11 cellular contexts compared by ENCODE assay signal in the genomic region with DNA sequence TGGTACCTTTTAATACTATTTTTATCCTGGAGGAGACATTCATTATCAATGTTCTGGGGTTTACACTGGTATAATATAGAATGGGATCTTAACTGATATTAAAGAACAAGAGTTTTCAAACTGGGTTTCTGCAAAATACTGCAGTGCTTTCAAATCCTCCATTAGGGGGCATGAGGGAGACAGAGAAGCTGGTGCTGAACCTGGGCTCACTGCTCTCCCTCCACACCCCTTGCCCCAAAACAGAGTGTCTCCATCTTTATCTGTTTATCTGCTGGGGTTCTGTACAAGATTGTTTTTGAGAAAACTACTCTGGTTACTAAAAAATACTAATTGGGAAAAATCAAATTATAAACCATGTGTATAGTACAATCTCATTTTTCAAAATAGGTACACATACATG. TPM values are rescaled to one million over a fixed set of nuclear protein-coding genes. Genes with fewer than 3 reads are reported as not detected.
DNase-seq lines count a peak whose midpoint lies in the region; TF ChIP-seq lines count a peak whose summit lies in the region.
"Had no signal": no experiment of that assay in that cellular context is flagged by ENCODE, and none has a peak within 500 bp of the region (broad histone marks: within the 10 kb centered on the region; RNA-seq: fewer than 3 reads in every experiment).

No MANE protein-coding gene starts in this region.

- no peak for TF ChIP-seq EP300 in sigmoid colon (IDR thresholded peaks at IDR 0.05)

- no peaks in the 10 kb centered on the region for H3K36me3 ChIP-seq in Loucy (ENCODE audit: insufficient read depth, low read length)
- no peaks in the 10 kb centered on the region for H3K36me3 ChIP-seq in parathyroid adenoma (ENCODE audit: control insufficient read depth, insufficient read depth, low read length)
- H3K36me3 ChIP-seq in sigmoid colon: no peaks in the 10 kb centered on the region
- H3K36me3 ChIP-seq: MG63, prostate gland, SJCRH30 had no signal

- H4K20me1 ChIP-seq in Loucy (ENCODE audit: insufficient read depth, low read length, poor library complexity, severe bottlenecking): no peaks in the 10 kb centered on the region

- H3K27me3 ChIP-seq in Loucy (ENCODE audit: insufficient read depth, low read length, poor library complexity, severe bottlenecking) (no peaks in the 10 kb centered on the region), parathyroid adenoma (ENCODE audit: control insufficient read depth, insufficient read depth, low read length) (no peaks in the 10 kb centered on the region), sigmoid colon (no peaks in the 10 kb centered on the region)
- H3K27me3 ChIP-seq: MG63, SJCRH30 had no signal

- no peak overlapping the region for H3K9ac ChIP-seq in Loucy (ENCODE audit: low read depth, low read length, poor library complexity, severe bottlenecking)
- H3K9ac ChIP-seq in parathyroid adenoma: no peak overlapping the region

- H3K27ac ChIP-seq in parathyroid adenoma (no peak overlapping the region), sigmoid colon (no peak overlapping the region)
- H3K27ac ChIP-seq: prostate gland, SJCRH30 had no signal

- DNase-seq in NCI-H146 (lab: John Stamatoyannopoulos, UW) (peak; percentile 31), NCI-H146 treated with DMSO at 0.1 percent for 48 hours (lab: John Stamatoyannopoulos, UW; ENCODE audit: unreplicated experiment) (no peak), cardiac fibroblast (ENCODE audit: low read depth in 2 of 2) (peak in 1 of 2 donors; percentile 6), sigmoid colon (no peak), HT-29 (ENCODE audit: low spot score) (no peak), SKM-1 (lab: John Stamatoyannopoulos, UW; ENCODE audit: unreplicated experiment) (no peak)
- DNase-seq: MG63, SJCRH30 had no signal

- H3F3A ChIP-seq in Loucy (ENCODE audit: low read depth): no peaks in the 10 kb centered on the region

- H3K4me1 ChIP-seq in Loucy (ENCODE audit: insufficient read depth, low read length, poor library complexity, severe bottlenecking): no peaks in the 10 kb centered on the region
- H3K4me1 ChIP-seq in parathyroid adenoma: peaks cover 6% of the 10 kb centered on the region
- no peaks in the 10 kb centered on the region for H3K4me1 ChIP-seq in sigmoid colon
- H3K4me1 ChIP-seq: prostate gland, SJCRH30 had no signal

- H3K4me2 ChIP-seq in Loucy (ENCODE audit: low read depth, low read length, poor library complexity, severe bottlenecking) (no peak overlapping the region), parathyroid adenoma (ENCODE audit: low read length) (no peak overlapping the region)

- intact Hi-C loops in sigmoid colon (cut with DNase I): no loop called here

- H3K9me2 ChIP-seq in Loucy (replicated peaks; ENCODE audit: low read depth, low read length): no peaks in the 10 kb centered on the region

- no peak overlapping the region for H3K4me3 ChIP-seq in Loucy (ENCODE audit: low read length, poor library complexity, severe bottlenecking)
- no peak overlapping the region for H3K4me3 ChIP-seq in cardiac fibroblast (replicated peaks in 1 of 2; ENCODE audit: low read depth in 2 of 2, low read length in 2 of 2)
- H3K4me3 ChIP-seq in parathyroid adenoma (ENCODE audit: low read depth, low read length): no peak overlapping the region
- H3K4me3 ChIP-seq in sigmoid colon: no peak overlapping the region
- H3K4me3 ChIP-seq: MG63, prostate gland, SJCRH30 had no signal

- H3K9me3 ChIP-seq in Loucy (ENCODE audit: insufficient read depth, low read depth, low read length): no peaks in the 10 kb centered on the region
- no peaks in the 10 kb centered on the region for H3K9me3 ChIP-seq in parathyroid adenoma (ENCODE audit: control insufficient read depth, low read length)
- H3K9me3 ChIP-seq in sigmoid colon: no peaks in the 10 kb centered on the region
- H3K9me3 ChIP-seq: MG63, prostate gland, SJCRH30 had no signal

- TF ChIP-seq CTCF in Loucy (conservative IDR thresholded peaks at IDR 0.05; ENCODE audit: low read length): peak; percentile 54
- peak; percentile 15 for TF ChIP-seq CTCF in cardiac fibroblast (IDR thresholded peaks at IDR 0.05; ENCODE audit: low read depth, low read length)
- TF ChIP-seq CTCF in parathyroid adenoma (IDR thresholded peaks at IDR 0.05): peak; percentile 33
- TF ChIP-seq CTCF in sigmoid colon (IDR thresholded peaks at IDR 0.05): no peak

- TF ChIP-seq POLR2A in sigmoid colon (IDR thresholded peaks at IDR 0.05): no peak

- H3K79me2 ChIP-seq in Loucy (ENCODE audit: insufficient read depth, low read length) (no peaks in the 10 kb centered on the region), parathyroid adenoma (peaks cover 12% of the 10 kb centered on the region)

- H2AFZ ChIP-seq in Loucy (ENCODE audit: low read length) (no peak overlapping the region), parathyroid adenoma (no peak overlapping the region)

RNA-seq across cellular contexts. Expression of gene CADPS, which starts 41.7 kb away (rescaled TPM):
- 10 to 100 TPM in 1 of 4 donors, 1 to 10 TPM in 3; 4.1 to 12.5 (median 8.5) TPM for total RNA-seq in sigmoid colon
- polyA plus RNA-seq in sigmoid colon: 1 to 10 TPM in 2 of 3 donors, not detected in 1; 1.6 to 2.3 TPM
- 0.05 and 0.13 TPM in 2 replicates for total RNA-seq in HT-29 (2014; rRNA removed; shearing (Covaris generic))
- total RNA-seq: SJCRH30 had no signal

Comparison
In these comparisons a context has a peak if more than half of its experiments do, and no peak if none do; other contexts are left out.
1. CTCF ChIP-seq: peak in Loucy (single experiment), cardiac fibroblast (single experiment) and parathyroid adenoma (single experiment); none in sigmoid colon (0 of 4).